8 cellular contexts compared by ENCODE assay signal in genomic region chr2:85728883-85729824, GRCh38. TPM values are rescaled to one million over a fixed set of nuclear protein-coding genes. Genes with fewer than 3 reads are reported as not detected.
DNase-seq lines count a peak whose midpoint lies in the region; ATAC-seq and TF ChIP-seq lines count a peak whose summit lies in the region.

No MANE protein-coding gene starts in this region.

- H3K79me2 ChIP-seq in PC-9 (ENCODE audit: low read depth) = no peaks in the 10 kb centered on the region

- H3K27ac ChIP-seq in PC-9 = no peak overlapping the region

- no peaks in the 10 kb centered on the region; the same call in 1 of the 2 replicates for H3F3A ChIP-seq in PC-9 (ENCODE audit: insufficient read depth, low read depth)

- BruUV-seq in PC-9 (replicated peaks; lab: Mats Ljungman, UMichigan) = no TSS peak

- POLR2A ChIA-PET in PC-9 (lab: Charles Lee; ENCODE audit: unreplicated experiment) = interaction anchor here (0.6 kb wide), 1 partner anchor 99 kb away, joined by 4 read pairs; no protein-coding TSS in a partner anchor

- H3K9me2 ChIP-seq in PC-9 (ENCODE audit: insufficient read depth) = no peaks in the 10 kb centered on the region

- no peaks in the 10 kb centered on the region; the same call in 1 of the 2 replicates for H3K4me1 ChIP-seq in PC-9 (replicated peaks; ENCODE audit: insufficient read depth)

- DNase-seq in AG09319 (ENCODE audit: extremely low read depth, low read depth) = no peak
- DNase-seq in HUDEP-2 (lab: John Stamatoyannopoulos, UW; ENCODE audit: unreplicated experiment in 76 of 76) = peak in 53 of 76 experiments; percentile 6 to 74 (median 37)
- DNase-seq in PC-9 = peak; percentile 44 to 78
- DNase-seq in activated T-cell treated with anti-CD3 and anti-CD28 coated beads, Interleukin-2, amount 50 U/mL, for 24 hours = peak; percentile 84
- peak; percentile 87 for DNase-seq in fibroblast of gingiva (ENCODE audit: low read depth)
- peak; percentile 72 for DNase-seq in natural killer cell
- DNase-seq in stimulated activated naive B cell treated with anti-CD40 and anti-IgM and Interleukin-4, amounts not matched to agents 10 μg/mL and 1 μg/mL and 100 μg/mL, for 72 hours = peak; percentile 69

- no peaks in the 10 kb centered on the region for H3K36me3 Mint-ChIP-seq in activated T-cell treated with anti-CD3 and anti-CD28 coated beads, Interleukin-2, amount 50 U/mL, for 24 hours (ENCODE audit: low read depth)
- H3K36me3 Mint-ChIP-seq in natural killer cell = no peaks in the 10 kb centered on the region
- no peaks in the 10 kb centered on the region for H3K36me3 Mint-ChIP-seq in stimulated activated naive B cell treated with anti-CD40 and anti-IgM and Interleukin-4, amounts not matched to agents 10 μg/mL and 1 μg/mL and 100 μg/mL, for 72 hours

- intact Hi-C loops in PC-9 (cut with micrococcal nuclease; ENCODE audit: unreplicated experiment) (loop anchor here (1.0 to 5.0 kb wide), 6 partner anchors 21 to 350 kb away; no protein-coding TSS in a partner anchor), natural killer cell (cut with micrococcal nuclease) (loop anchor here (1.0 to 10.0 kb wide), 3 partner anchors 52 to 376 kb away; partner anchors contain the start of genes POLR1A and PTCD3)

- H3K27me3 Mint-ChIP-seq in activated T-cell treated with anti-CD3 and anti-CD28 coated beads, Interleukin-2, amount 50 U/mL, for 24 hours = peaks cover 13% of the 10 kb centered on the region
- peaks cover 7 to 8% of the 10 kb centered on the region in 2 donors for H3K27me3 Mint-ChIP-seq in natural killer cell (ENCODE audit: low read depth in 2 of 2)
- peaks cover 18 to 30% of the 10 kb centered on the region in 2 donors for H3K27me3 Mint-ChIP-seq in stimulated activated naive B cell treated with anti-CD40 and anti-IgM and Interleukin-4, amounts not matched to agents 10 μg/mL and 1 μg/mL and 100 μg/mL, for 72 hours

- CTCF ChIA-PET in PC-9 (lab: Charles Lee) = interaction anchor here (0.6 to 1.6 kb wide), 9 partner anchors 10 to 401 kb away, joined by 3 to 15 read pairs (median 4); no protein-coding TSS in a partner anchor

- no peak overlapping the region for H3K4me3 ChIP-seq in PC-9

- no peak overlapping the region for H3K4me3 Mint-ChIP-seq in activated T-cell treated with anti-CD3 and anti-CD28 coated beads, Interleukin-2, amount 50 U/mL, for 24 hours
- no peak overlapping the region for H3K4me3 Mint-ChIP-seq in natural killer cell
- H3K4me3 Mint-ChIP-seq in stimulated activated naive B cell treated with anti-CD40 and anti-IgM and Interleukin-4, amounts not matched to agents 10 μg/mL and 1 μg/mL and 100 μg/mL, for 72 hours = no peak overlapping the region

- H3K27me3 ChIP-seq in PC-9 (ENCODE audit: insufficient read depth, low read depth) = no peaks in the 10 kb centered on the region

- H3K4me1 Mint-ChIP-seq in activated T-cell treated with anti-CD3 and anti-CD28 coated beads, Interleukin-2, amount 50 U/mL, for 24 hours (ENCODE audit: low read depth) = peaks cover 5% of the 10 kb centered on the region
- peaks cover 8 to 12% of the 10 kb centered on the region in 2 donors for H3K4me1 Mint-ChIP-seq in natural killer cell
- peaks cover 5% of the 10 kb centered on the region in 2 donors for H3K4me1 Mint-ChIP-seq in stimulated activated naive B cell treated with anti-CD40 and anti-IgM and Interleukin-4, amounts not matched to agents 10 μg/mL and 1 μg/mL and 100 μg/mL, for 72 hours

- no peaks in the 10 kb centered on the region for H3K9me3 ChIP-seq in PC-9 (ENCODE audit: insufficient read depth, low read depth)

- no peaks in the 10 kb centered on the region for H3K9me3 Mint-ChIP-seq in activated T-cell treated with anti-CD3 and anti-CD28 coated beads, Interleukin-2, amount 50 U/mL, for 24 hours
- H3K9me3 Mint-ChIP-seq in natural killer cell = no peaks in the 10 kb centered on the region
- H3K9me3 Mint-ChIP-seq in stimulated activated naive B cell treated with anti-CD40 and anti-IgM and Interleukin-4, amounts not matched to agents 10 μg/mL and 1 μg/mL and 100 μg/mL, for 72 hours = no peaks in the 10 kb centered on the region

- no peak overlapping the region for H3K27ac Mint-ChIP-seq in activated T-cell treated with anti-CD3 and anti-CD28 coated beads, Interleukin-2, amount 50 U/mL, for 24 hours
- H3K27ac Mint-ChIP-seq in natural killer cell = peak overlapping the region in 1 of 2 donors; percentile 11
- H3K27ac Mint-ChIP-seq in stimulated activated naive B cell treated with anti-CD40 and anti-IgM and Interleukin-4, amounts not matched to agents 10 μg/mL and 1 μg/mL and 100 μg/mL, for 72 hours = no peak overlapping the region

- no peaks in the 10 kb centered on the region for H4K20me1 ChIP-seq in PC-9 (ENCODE audit: insufficient read depth)

- ATAC-seq in GM18907 (IDR thresholded peaks at IDR 0.05; ENCODE audit: unreplicated experiment) (peak; percentile 90), natural killer cell (peak; percentile 86 to 97 (median 96))
- ATAC-seq in stimulated activated naive B cell treated with anti-CD40 and anti-IgM and Interleukin-4, amounts not matched to agents 10 μg/mL and 1 μg/mL and 100 μg/mL, for 72 hours (replicated peaks) = peak; percentile 96 to 97

- no peak overlapping the region for H2AFZ ChIP-seq in PC-9

- TF ChIP-seq CTCF in AG09319 (IDR thresholded peaks at IDR 0.05; ENCODE audit: low read depth, low read length) = peak; percentile 100
- peak; percentile 90 for TF ChIP-seq CTCF in PC-9 (conservative IDR thresholded peaks at IDR 0.05)
- peak; percentile 87 for TF ChIP-seq CTCF in natural killer cell (IDR thresholded peaks at IDR 0.05)

- peak overlapping the region; percentile 44 for H3K4me2 ChIP-seq in PC-9

- H3K36me3 ChIP-seq in PC-9 (ENCODE audit: low read depth) = no peaks in the 10 kb centered on the region

RNA-seq across cellular contexts. Expression of gene ATOH8, which starts 24.6 kb away (rescaled TPM):
- total RNA-seq in PC-9 (2021) = 0.25 TPM in 1 of 2 replicates, not detected in the other
- under 1 TPM in 1 of 3 donors, not detected in 2; 0.23 TPM for total RNA-seq in natural killer cell

RNA-seq across cellular contexts. Expression of gene GNLY, which starts 35.0 kb away (rescaled TPM):
- total RNA-seq in PC-9 (2021) = not detected in 2 replicates
- 1,000 to 10,000 TPM; 4,938 to 8,199 (median 6,542) TPM for total RNA-seq in natural killer cell

Comparison
In these comparisons a context has a peak if more than half of its experiments do, and no peak if none do; other contexts are left out.
1. RNA of gene GNLY, which starts 35.0 kb away (total RNA-seq): 4,938 to 8,199 TPM in natural killer cell; not detected in PC-9; every median in the first group is over 1,000 times any median in the second.
2. Peak in every context shown above with its lines, with median percentiles within 50 percentile points of each other: CTCF ChIP-seq and ATAC-seq.